In the genomic region with DNA sequence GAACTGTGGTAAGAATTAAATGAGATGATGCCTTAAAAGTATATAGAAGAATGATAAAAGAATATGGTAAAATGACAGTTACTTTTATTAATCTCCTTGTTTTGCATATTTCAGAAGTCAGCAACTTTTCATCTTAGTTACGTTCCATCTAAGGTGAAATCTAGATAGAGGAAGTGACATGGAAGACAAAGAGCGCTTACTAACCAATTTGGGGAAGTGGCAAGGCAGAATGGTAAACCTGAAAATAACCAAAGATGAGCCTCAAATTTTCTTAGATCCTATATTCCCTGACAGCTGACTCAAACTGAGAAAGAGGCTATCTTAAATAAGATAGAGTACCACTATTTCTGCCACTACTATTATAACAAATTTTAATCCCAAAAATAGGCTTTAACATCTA, we compare ENCODE assay signal across 28 cellular contexts. TPM values are rescaled to one million over a fixed set of nuclear protein-coding genes. Genes with fewer than 3 reads are reported as not detected.
A peak's percentile ranks its signal among the peaks of the same experiment; 100 is the strongest.
DNase-seq lines count a peak whose midpoint lies in the region; ATAC-seq and TF ChIP-seq lines count a peak whose summit lies in the region.
"Had no signal": no experiment of that assay in that cellular context is flagged by ENCODE, and none has a peak within 500 bp of the region (broad histone marks: within the 10 kb centered on the region; RNA-seq: fewer than 3 reads in every experiment).

No MANE protein-coding gene starts in this region.

- ATAC-seq in GM18502 (IDR thresholded peaks at IDR 0.05; ENCODE audit: poor library complexity, unreplicated experiment) (peak; percentile 60), GM21825 (IDR thresholded peaks at IDR 0.05; ENCODE audit: unreplicated experiment) (peak; percentile 54), HG03354 (IDR thresholded peaks at IDR 0.05; ENCODE audit: poor library complexity, severe bottlenecking, unreplicated experiment) (peak; percentile 64), GM21576 (IDR thresholded peaks at IDR 0.05; ENCODE audit: unreplicated experiment) (no peak)
- ATAC-seq in stimulated activated naive CD8-positive, alpha-beta T cell treated with anti-CD3 and anti-CD28 coated beads, Interleukin-15, Interleukin-2, amounts not matched to agents 100 U/mL and 50 U/mL, for 24 hours, result no peak
- ATAC-seq: foreskin keratinocyte had no signal

- no peak overlapping the region for H3K27ac ChIP-seq in ovary
- H3K27ac ChIP-seq: foreskin keratinocyte, Peyer's patch, spleen had no signal

- H3K27me3 Mint-ChIP-seq in HFFc6 (ENCODE audit: insufficient read depth), result no peaks in the 10 kb centered on the region; the same call in 1 of the 2 replicates
- H3K27me3 Mint-ChIP-seq: activated CD4-positive, alpha-beta T cell treated with anti-CD3 and anti-CD28 coated beads, Interleukin-2, amount 10 ng/mL, durations not matched to agents 24 days and 14 days had no signal

- H3K4me1 Mint-ChIP-seq in HFFc6 (ENCODE audit: low read depth), result no peaks in the 10 kb centered on the region
- H3K4me1 Mint-ChIP-seq: activated CD4-positive, alpha-beta T cell treated with anti-CD3 and anti-CD28 coated beads, Interleukin-2, amount 10 ng/mL, durations not matched to agents 24 days and 14 days had no signal

- H3K27ac Mint-ChIP-seq in HFFc6, result no peak overlapping the region
- H3K27ac Mint-ChIP-seq: activated CD4-positive, alpha-beta T cell treated with anti-CD3 and anti-CD28 coated beads, Interleukin-2, amount 10 ng/mL, durations not matched to agents 24 days and 14 days had no signal

- intact Hi-C loops in ovary (cut with DNase I), result no loop called here

- no peak overlapping the region for H3K4me3 ChIP-seq in ovary
- H3K4me3 ChIP-seq: HAP-1, lung, Peyer's patch, spleen had no signal

- no peak overlapping the region for H3K4me3 Mint-ChIP-seq in HFFc6
- H3K4me3 Mint-ChIP-seq: activated CD4-positive, alpha-beta T cell treated with anti-CD3 and anti-CD28 coated beads, Interleukin-2, amount 10 ng/mL, durations not matched to agents 24 days and 14 days had no signal

- peaks cover 6% of the 10 kb centered on the region; the same call in 1 of the 2 replicates for H3K9me3 Mint-ChIP-seq in HFFc6
- H3K9me3 Mint-ChIP-seq: activated CD4-positive, alpha-beta T cell treated with anti-CD3 and anti-CD28 coated beads, Interleukin-2, amount 10 ng/mL, durations not matched to agents 24 days and 14 days had no signal

- TF ChIP-seq POLR2A in ovary (IDR thresholded peaks at IDR 0.05), result no peak

- WGBS in ovary, 3 donors, result 91 to 94% (median 94%) methylated on average over 2 of the region's 2 CpGs

- no peaks in the 10 kb centered on the region for H3K27me3 ChIP-seq in ovary
- H3K27me3 ChIP-seq: foreskin keratinocyte, Peyer's patch, spleen had no signal

- DNase-seq in OCI-M1 (lab: John Stamatoyannopoulos, UW) (peak; percentile 37), ovary (no peak), HFFc6 (no peak)
- DNase-seq in stimulated activated naive CD8-positive, alpha-beta T cell treated with anti-CD3 and anti-CD28 coated beads, Interleukin-15, Interleukin-2, amounts not matched to agents 100 U/mL and 50 U/mL, for 24 hours, result no peak
- DNase-seq: activated CD4-positive, alpha-beta T cell treated with anti-CD3 and anti-CD28 coated beads, Interleukin-2, amount 10 ng/mL, durations not matched to agents 24 days and 14 days; activated naive CD4-positive, alpha-beta T cell; anterior cingulate cortex; Caco-2; central memory CD4-positive, alpha-beta T cell; foreskin keratinocyte; kidney; NCI-H187 treated with DMSO at 0.1 percent for 48 hours; NCI-H2227 treated with DMSO at 0.1 percent for 48 hours; NCI-H82; nucleus accumbens; Peyer's patch; retina; spleen; SW 1271 had no signal

- no peaks in the 10 kb centered on the region for H3K4me1 ChIP-seq in ovary (ENCODE audit: insufficient read depth)
- H3K4me1 ChIP-seq: Caco-2, foreskin keratinocyte, HAP-1, Peyer's patch, spleen had no signal

- TF ChIP-seq EP300 in ovary (IDR thresholded peaks at IDR 0.05), result no peak

- H3K9me3 ChIP-seq in ovary, result no peaks in the 10 kb centered on the region
- H3K9me3 ChIP-seq: Caco-2, HAP-1, Peyer's patch, spleen had no signal

- no peak for TF ChIP-seq CTCF in ovary (IDR thresholded peaks at IDR 0.05)
- no peak for TF ChIP-seq CTCF in HFFc6 (IDR thresholded peaks at IDR 0.05)

- no peaks in the 10 kb centered on the region for H3K36me3 Mint-ChIP-seq in HFFc6 (ENCODE audit: low read depth)

- H3K36me3 ChIP-seq in ovary, result no peaks in the 10 kb centered on the region
- H3K36me3 ChIP-seq: HAP-1, Peyer's patch, spleen had no signal

RNA-seq across cellular contexts. Expression of a gene that starts 52.5 kb away (rescaled TPM):
- 10 to 100 TPM in 6 of 7 donors, 1 to 10 TPM in 1; 8.5 to 24.0 (median 17.5) TPM for total RNA-seq in ovary
- polyA plus RNA-seq in ovary, result 1 to 10 TPM; 7.2 to 8.7 TPM
- total RNA-seq in HFFc6 (2021; fragmentation: NEBNext Ultra II Directional; extraction: Animal tissue kit (Norgen Biotek cat#: 25700)), result not detected
- total RNA-seq: activated CD4-positive, alpha-beta T cell treated with anti-CD3 and anti-CD28 coated beads, Interleukin-2, amount 10 ng/mL, durations not matched to agents 24 days and 14 days; Caco-2; epithelial cell of proximal tubule; foreskin keratinocyte; M059J; spleen had no signal
- polyA plus RNA-seq: BJ, foreskin keratinocyte had no signal

Comparison
In these comparisons a context has a peak if more than half of its experiments do, and no peak if none do; other contexts are left out.
1. ATAC-seq: peak in GM18502 (single experiment), GM21825 (single experiment) and HG03354 (single experiment); none in stimulated activated naive CD8-positive, alpha-beta T cell treated with anti-CD3 and anti-CD28 coated beads, Interleukin-15, Interleukin-2, amounts not matched to agents 100 U/mL and 50 U/mL, for 24 hours (single experiment) and GM21576 (single experiment).
2. RNA of a gene that starts 52.5 kb away (total RNA-seq): 8.5 to 24.0 TPM in ovary; not detected in HFFc6; every median in the first group is over 4 times any median in the second.